ENCODE assay signal across 8 cellular contexts in the genomic region with DNA sequence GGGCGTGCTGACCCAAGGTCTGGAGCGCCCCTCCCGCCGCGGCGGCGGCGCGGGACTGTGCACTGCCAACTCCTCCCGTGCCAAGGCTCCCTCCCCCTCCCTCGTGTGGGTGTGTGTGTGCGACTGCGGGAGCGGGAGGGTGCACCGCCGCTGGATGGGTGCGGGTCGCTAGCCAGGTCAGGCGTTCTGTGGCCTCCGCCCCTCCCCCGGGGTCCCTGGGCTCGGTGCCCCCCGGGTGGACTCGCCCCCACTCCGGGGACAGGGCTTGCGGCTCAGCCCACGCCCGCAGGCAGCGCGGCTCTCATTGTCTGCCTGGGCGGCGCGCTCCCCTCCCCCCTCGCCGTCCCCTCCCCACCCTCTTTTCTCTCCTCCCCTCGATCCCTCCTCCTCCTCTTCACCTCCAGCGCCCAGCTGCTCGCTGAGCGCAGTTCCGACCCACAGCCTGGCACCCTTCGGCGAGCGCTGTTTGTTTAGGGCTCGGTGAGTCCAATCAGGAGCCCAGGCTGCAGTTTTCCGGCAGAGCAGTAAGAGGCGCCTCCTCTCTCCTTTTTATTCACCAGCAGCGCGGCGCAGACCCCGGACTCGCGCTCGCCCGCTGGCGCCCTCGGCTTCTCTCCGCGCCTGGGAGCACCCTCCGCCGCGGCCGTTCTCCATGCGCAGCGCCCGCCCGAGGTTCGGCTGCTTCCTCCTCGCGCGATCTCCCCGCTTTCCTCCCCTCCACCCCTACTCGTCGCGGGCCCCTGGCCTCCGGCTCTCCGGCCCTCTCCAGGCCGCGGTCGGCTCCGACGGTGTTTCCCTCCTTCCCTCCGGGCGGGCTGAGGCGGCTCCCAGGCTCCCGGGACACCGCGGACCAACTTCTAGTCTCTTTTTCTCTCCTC. TPM values are rescaled to one million over a fixed set of nuclear protein-coding genes. Genes with fewer than 3 reads are reported as not detected.
DNase-seq lines count a peak whose midpoint lies in the region; ATAC-seq and TF ChIP-seq lines count a peak whose summit lies in the region.

Gene GATA6 (plus strand): TSS at position 579 of the 878 bp plus-strand sequence. CDS start 1,556 bp downstream, outside the sequence.

- peaks cover 10% of the 10 kb centered on the region for H3K4me1 ChIP-seq in mesodermal cell (ENCODE audit: control insufficient read depth, insufficient read depth, low read length, poor library complexity, severe bottlenecking)
- peaks cover 3 to 67% (median 21%) of the 10 kb centered on the region in 4 donors for H3K4me1 ChIP-seq in upper lobe of left lung

- peak within 1 kb of the TSS; percentile 98 for H3K4me3 Mint-ChIP-seq in endothelial cell (ENCODE audit: unreplicated experiment)

- TF ChIP-seq POLR2A in upper lobe of left lung (IDR thresholded peaks at IDR 0.05), result peak; percentile 60 to 96 (median 88)

- H3K9me3 Mint-ChIP-seq in endothelial cell (ENCODE audit: unreplicated experiment), result no peaks in the 10 kb centered on the region

- H3K4me3 ChIP-seq in BJ (ENCODE audit: low read depth, low read length), result peak within 1 kb of the TSS; percentile 70
- peak within 1 kb of the TSS; percentile 86 for H3K4me3 ChIP-seq in WI38 (ENCODE audit: low read depth, low read length)
- H3K4me3 ChIP-seq in mesodermal cell (ENCODE audit: extremely low read depth, insufficient read depth, low read length, poor library complexity, severe bottlenecking), result peak within 1 kb of the TSS; percentile 80
- peak within 1 kb of the TSS; percentile 70 to 78 (median 74) for H3K4me3 ChIP-seq in upper lobe of left lung

- H3K27me3 Mint-ChIP-seq in endothelial cell (ENCODE audit: unreplicated experiment), result peaks cover 36% of the 10 kb centered on the region

- peak; percentile 77 to 89 for ATAC-seq in upper lobe of left lung (ENCODE audit: low FRiP score in 2 of 2)
- no peak for ATAC-seq in GM18870 (IDR thresholded peaks at IDR 0.05; ENCODE audit: unreplicated experiment)

- H3K36me3 ChIP-seq in BJ (ENCODE audit: control insufficient read depth, insufficient read depth, low read length), result no peaks in the 10 kb centered on the region
- peaks cover 17% of the 10 kb centered on the region for H3K36me3 ChIP-seq in mesodermal cell (ENCODE audit: control insufficient read depth, insufficient read depth, low read length)
- H3K36me3 ChIP-seq in upper lobe of left lung, result peaks cover 0 to 7% (median 0%) of the 10 kb centered on the region in 4 donors

- CTCF ChIA-PET in BJ (lab: Yijun Ruan, JAX), result interaction anchor here (0.6 to 1.1 kb wide), 4 partner anchors 13 to 312 kb away, joined by 3 to 4 read pairs (median 3); no protein-coding TSS in a partner anchor

- H3K9me3 ChIP-seq in mesodermal cell (ENCODE audit: control insufficient read depth, low read length), result no peaks in the 10 kb centered on the region
- H3K9me3 ChIP-seq in upper lobe of left lung, result no peaks in the 10 kb centered on the region

- peaks cover 27% of the 10 kb centered on the region for H3K36me3 Mint-ChIP-seq in endothelial cell (ENCODE audit: low read depth, unreplicated experiment)

- peak within 1 kb of the TSS; percentile 77 for H3K27ac ChIP-seq in mesodermal cell (ENCODE audit: low read depth, low read length, severe bottlenecking)
- peak within 1 kb of the TSS; percentile 94 to 98 (median 97) for H3K27ac ChIP-seq in upper lobe of left lung

- 0% methylated on average over 32 to 59 of the region's 87 CpGs for WGBS in mesodermal cell (ENCODE audit: insufficient coverage in 2 of 2), 2 experiments
- 0 to 1% methylated on average over 11 to 61 of the region's 87 CpGs for WGBS in upper lobe of left lung, 2 donors

- H3K27me3 ChIP-seq in BJ (ENCODE audit: control insufficient read depth, insufficient read depth, low read length) (peaks cover 62% of the 10 kb centered on the region), upper lobe of left lung (peaks cover 0 to 26% (median 9%) of the 10 kb centered on the region in 4 donors)

- TF ChIP-seq EP300 in upper lobe of left lung (IDR thresholded peaks at IDR 0.05), result peak in 1 of 4 donors; percentile 49

- peak within 1 kb of the TSS; percentile 81 for H3K27ac Mint-ChIP-seq in endothelial cell (ENCODE audit: unreplicated experiment)

- POLR2A ChIA-PET in BJ (lab: Charles Lee), result no interaction called here

- H3K4me1 Mint-ChIP-seq in endothelial cell (ENCODE audit: unreplicated experiment), result peaks cover 27% of the 10 kb centered on the region

- DNase-seq in BJ (ENCODE audit: low read depth) (no peak), GM20000 (ENCODE audit: low spot score) (peak; percentile 82), NCI-H1694 (lab: John Stamatoyannopoulos, UW) (peak; percentile 77), endothelial cell (ENCODE audit: low spot score) (peak; percentile 76), upper lobe of left lung (peak; percentile 94 to 95)

- TF ChIP-seq CTCF in BJ (IDR thresholded peaks at IDR 0.05; ENCODE audit: insufficient read depth, low read depth, low read length) (peak; percentile 65), GM20000 (IDR thresholded peaks at IDR 0.05; ENCODE audit: extremely low read depth, missing control alignments) (peak; percentile 11), WI38 (IDR thresholded peaks at IDR 0.05; ENCODE audit: low read depth, low read length) (peak; percentile 44), endothelial cell (IDR thresholded peaks at IDR 0.05; ENCODE audit: unreplicated experiment) (no peak), upper lobe of left lung (IDR thresholded peaks at IDR 0.05) (peak in 4 of 6 experiments; percentile 29 to 51 (median 40))

RNA-seq across cellular contexts. Expression of gene GATA6, which starts in this region (rescaled TPM):
- polyA plus RNA-seq in BJ (2011; rRNA removed), result 0.65 and 0.75 TPM in 2 replicates
- 0.33 and 0.62 TPM in 2 replicates for polyA minus RNA-seq in BJ (2011; rRNA and poly(A)+ RNA removed)
- total RNA-seq in endothelial cell (ENCODE audit: unreplicated experiment) (23.8 TPM), upper lobe of left lung (10 to 100 TPM; 29.7 to 52.8 (median 41.4) TPM)
- polyA plus RNA-seq in mesodermal cell (2013, experiment 1 of 2), result 25.2 TPM
- polyA plus RNA-seq in mesodermal cell (2013, experiment 2 of 2), result 29.9 TPM
